In genomic region chr6:45350186-45350585, GRCh38 we compare ENCODE assay signal across 20 cellular contexts.
"Had no signal": no experiment of that assay in that cellular context is flagged by ENCODE, and none has a peak within 500 bp of the region (broad histone marks: within the 10 kb centered on the region; RNA-seq: fewer than 3 reads in every experiment).

No MANE protein-coding gene starts in this region.

- ATAC-seq: activated T-helper 17 cell treated with anti-CD3 and anti-CD28 coated beads, Interleukin-2, amount 50 U/mL, for 72 hours; body of pancreas; effector memory CD8-positive, alpha-beta T cell; heart right ventricle; left colon; T-cell had no signal

- H3K27ac ChIP-seq: body of pancreas, cardiac muscle cell, dorsolateral prefrontal cortex, esophagus muscularis mucosa, heart right ventricle, neutrophil, ovary, prostate gland, WERI-Rb-1 had no signal

- DNase-seq: activated CD4-positive, alpha-beta T cell treated with anti-CD3 and anti-CD28 coated beads for 1 hour; activated naive CD8-positive, alpha-beta T cell treated with anti-CD3 and anti-CD28 coated beads, Interleukin-2, amount 10 ng/mL, durations not matched to agents 7 days and 5 days; activated T-cell treated with anti-CD3 and anti-CD28 coated beads, Interleukin-2, amount 50 U/mL, for 24 hours; amygdala; body of pancreas; dorsolateral prefrontal cortex; effector memory CD8-positive, alpha-beta T cell; foreskin fibroblast; heart right ventricle; left colon; ovary; stimulated activated CD4-positive, alpha-beta T cell treated with anti-CD3 and anti-CD28 coated beads, Interleukin-4, amount 100 ng/mL, for 24 hours; stimulated activated naive CD4-positive, alpha-beta T cell treated with Interleukin-2 at 50 U/mL for 16 hours; T-cell; WERI-Rb-1 had no signal

- H3K36me3 ChIP-seq: cardiac muscle cell, esophagus muscularis mucosa, heart right ventricle, neutrophil, ovary, prostate gland, WERI-Rb-1 had no signal

- H3K9me3 ChIP-seq: body of pancreas, esophagus muscularis mucosa, heart right ventricle, neutrophil, ovary, prostate gland had no signal

- H3K4me1 ChIP-seq: body of pancreas, esophagus muscularis mucosa, heart right ventricle, prostate gland had no signal

- H3K4me3 ChIP-seq: body of pancreas, cardiac muscle cell, dorsolateral prefrontal cortex, esophagus muscularis mucosa, heart right ventricle, ovary, prostate gland had no signal
